8 cellular contexts compared by ENCODE assay signal in the genomic region with DNA sequence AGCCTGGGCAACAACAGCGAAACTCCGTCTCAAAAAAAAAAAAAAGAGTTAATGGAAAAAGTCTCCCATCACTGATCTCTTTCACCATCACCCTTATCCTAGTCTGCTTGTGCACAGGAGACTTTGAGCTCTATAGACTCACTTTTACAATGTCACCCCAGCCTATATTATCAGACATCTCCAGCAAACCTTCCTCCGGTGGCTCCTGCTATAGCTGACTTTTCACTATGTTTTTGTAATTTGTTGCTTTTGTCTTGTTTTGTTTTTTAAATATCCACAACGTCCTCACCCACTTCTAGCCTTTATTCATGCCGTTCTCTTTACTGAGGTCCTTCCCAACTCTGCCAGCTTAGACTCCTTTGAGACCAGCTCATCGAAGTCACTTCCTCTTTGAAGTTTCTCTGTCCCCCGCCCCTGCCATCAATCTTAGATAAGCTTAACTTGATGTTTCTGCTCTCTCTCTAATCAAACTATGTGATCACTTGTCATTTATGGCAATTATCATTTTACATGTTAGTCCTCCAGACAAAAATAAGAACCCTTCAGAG.
DNase-seq lines count a peak whose midpoint lies in the region; ATAC-seq and TF ChIP-seq lines count a peak whose summit lies in the region.

No MANE protein-coding gene starts in this region.

- peaks cover 52% of the 10 kb centered on the region for H3K4me1 Mint-ChIP-seq in type B pancreatic cell (ENCODE audit: unreplicated experiment)

- H3K4me3 ChIP-seq in RWPE2 (ENCODE audit: severe bottlenecking): no peak overlapping the region

- peaks cover 4% of the 10 kb centered on the region for H3K36me3 Mint-ChIP-seq in type B pancreatic cell

- H3K9me3 Mint-ChIP-seq in type B pancreatic cell: no peaks in the 10 kb centered on the region

- H3K27me3 Mint-ChIP-seq in type B pancreatic cell: no peaks in the 10 kb centered on the region

- no peaks in the 10 kb centered on the region for H3K27me3 ChIP-seq in RWPE2 (ENCODE audit: insufficient read depth, poor library complexity, severe bottlenecking)

- peak overlapping the region; percentile 89 for H3K27ac ChIP-seq in RWPE2 (ENCODE audit: poor library complexity, severe bottlenecking)

- peaks cover 42% of the 10 kb centered on the region for H3K4me1 ChIP-seq in RWPE2 (ENCODE audit: insufficient read depth, poor library complexity, severe bottlenecking)

- H3K36me3 ChIP-seq in RWPE2 (ENCODE audit: low read depth): no peaks in the 10 kb centered on the region

- peak overlapping the region; percentile 76 for H3K4me3 Mint-ChIP-seq in type B pancreatic cell

- POLR2A ChIA-PET in GM10248 (lab: Yijun Ruan, JAX): interaction anchor here (0.6 to 0.7 kb wide), 2 partner anchors 46 to 72 kb away, joined by 3 read pairs; no protein-coding TSS in a partner anchor

- H3K9me3 ChIP-seq in RWPE2 (ENCODE audit: severe bottlenecking): no peaks in the 10 kb centered on the region

- no peak for TF ChIP-seq POLR2A in erythroblast (IDR thresholded peaks at IDR 0.05; ENCODE audit: low read length)

- TF ChIP-seq CTCF in RWPE2 (IDR thresholded peaks at IDR 0.05; ENCODE audit: poor library complexity, severe bottlenecking): no peak
- TF ChIP-seq CTCF in type B pancreatic cell (conservative IDR thresholded peaks at IDR 0.05): no peak
- no peak for TF ChIP-seq CTCF in GM10248 (IDR thresholded peaks at IDR 0.05; ENCODE audit: control extremely low read depth, extremely low read depth, low read depth, missing control alignments)

- ATAC-seq in RWPE2 (ENCODE audit: low read depth) (no peak), HG03439 (IDR thresholded peaks at IDR 0.05; ENCODE audit: unreplicated experiment) (no peak)

- CTCF ChIA-PET in GM10248 (lab: Yijun Ruan, JAX): interaction anchor here (0.9 to 1.3 kb wide), 3 partner anchors 8 to 14 kb away, joined by 3 to 5 read pairs (median 3); no protein-coding TSS in a partner anchor

- H3K27ac Mint-ChIP-seq in type B pancreatic cell: peak overlapping the region; percentile 100

- peak; percentile 31 for DNase-seq in stimulated activated CD4-positive, alpha-beta T cell treated with anti-CD3 and anti-CD28 coated beads, Interleukin-15, amount 100 ng/mL, for 24 hours
- DNase-seq in stimulated activated CD4-positive, alpha-beta T cell treated with anti-CD3 and anti-CD28 coated beads, Interleukin-12 subunit alpha, Interleukin-12 subunit beta, amount 100 ng/mL, for 4 hours: no peak
- peak; percentile 25 for DNase-seq in RWPE2 (ENCODE audit: low spot score)
- DNase-seq in erythroblast (lab: John Stamatoyannopoulos, UW): peak; percentile 46 to 59
- DNase-seq in type B pancreatic cell (ENCODE audit: extremely low spot score, unreplicated experiment): no peak
- DNase-seq in GM10248 (ENCODE audit: extremely low spot score): no peak
- DNase-seq in putamen (ENCODE audit: low spot score): no peak

Comparison
In these comparisons a context has a peak if more than half of its experiments do, and no peak if none do; other contexts are left out.
1. DNase-seq: peak in stimulated activated CD4-positive, alpha-beta T cell treated with anti-CD3 and anti-CD28 coated beads, Interleukin-15, amount 100 ng/mL, for 24 hours (single experiment), RWPE2 (single experiment) and erythroblast (2 of 2); none in stimulated activated CD4-positive, alpha-beta T cell treated with anti-CD3 and anti-CD28 coated beads, Interleukin-12 subunit alpha, Interleukin-12 subunit beta, amount 100 ng/mL, for 4 hours (single experiment), type B pancreatic cell (single experiment), GM10248 (single experiment) and putamen (single experiment).